In genomic region chr5:80407735-80408474, GRCh38 we compare ENCODE assay signal across 8 cellular contexts. TPM values are rescaled to one million over a fixed set of nuclear protein-coding genes. Genes with fewer than 3 reads are reported as not detected.
DNase-seq lines count a peak whose midpoint lies in the region; ATAC-seq, FAIRE-seq and TF ChIP-seq lines count a peak whose summit lies in the region.

ZFYVE16 (plus strand) TSS chr5:80408064; CDS start chr5:80434148, 26,084 bp downstream.

- no peaks in the 10 kb centered on the region for H3K9me3 ChIP-seq in sigmoid colon

- peak within 1 kb of the TSS; percentile 89 to 98 (median 94) for H3K4me3 Mint-ChIP-seq in brain

- H3K4me1 Mint-ChIP-seq in brain: peaks cover 35% of the 10 kb centered on the region

- FAIRE-seq in TTC549 (lab: Jason Lieb, UNC): peak; percentile 75

- WGBS in sigmoid colon, 2 donors: 0 to 1% methylated on average over 64 of the region's 64 CpGs

- H3K4me1 ChIP-seq in sigmoid colon: peaks cover 0 to 39% (median 27%) of the 10 kb centered on the region in 4 donors

- H3K27ac ChIP-seq in 22Rv1 (peak within 1 kb of the TSS; percentile 91), sigmoid colon (peak within 1 kb of the TSS; percentile 93 to 99 (median 96))

- peaks cover 0 to 3% (median 0%) of the 10 kb centered on the region in 5 experiments for H3K9me3 Mint-ChIP-seq in brain

- peak; percentile 77 for ATAC-seq in GM18520 (IDR thresholded peaks at IDR 0.05; ENCODE audit: unreplicated experiment)
- ATAC-seq in HG03064 (IDR thresholded peaks at IDR 0.05; ENCODE audit: low read depth, unreplicated experiment): peak; percentile 84

- peaks cover 8% of the 10 kb centered on the region for H3K27me3 Mint-ChIP-seq in brain

- peak within 1 kb of the TSS; percentile 97 to 99 (median 98) for H3K27ac Mint-ChIP-seq in brain

- H3K36me3 Mint-ChIP-seq in brain: peaks cover 19% of the 10 kb centered on the region

- DNase-seq in NCI-H2107 (lab: John Stamatoyannopoulos, UW) (peak; percentile 88), iPS DF 4.7 (ENCODE audit: extremely low read depth, low spot score) (peak; percentile 82), sigmoid colon (peak; percentile 99)

- peak in 1 of 4 donors; percentile 39 for TF ChIP-seq EP300 in sigmoid colon (IDR thresholded peaks at IDR 0.05)

- intact Hi-C loops in sigmoid colon (cut with DNase I): loop anchor here (5.0 kb wide), 5 partner anchors 151 to 896 kb away; partner anchors contain the start of genes HOMER1 and SERINC5

- peak; percentile 47 for TF ChIP-seq CTCF in 22Rv1 (IDR thresholded peaks at IDR 0.05)
- peak; percentile 50 to 72 for TF ChIP-seq CTCF in brain (conservative IDR thresholded peaks at IDR 0.05)
- TF ChIP-seq CTCF in sigmoid colon (IDR thresholded peaks at IDR 0.05): peak in 3 of 4 experiments; percentile 55 to 73 (median 58)

- peak; percentile 80 to 82 for TF ChIP-seq POLR2A in sigmoid colon (IDR thresholded peaks at IDR 0.05)

- no peaks in the 10 kb centered on the region for H3K27me3 ChIP-seq in sigmoid colon

- H3K36me3 ChIP-seq in sigmoid colon: no peaks in the 10 kb centered on the region

- peak within 1 kb of the TSS; percentile 65 to 96 (median 80) for H3K4me3 ChIP-seq in sigmoid colon

RNA-seq across cellular contexts. Expression of gene ZFYVE16, which starts in this region (rescaled TPM):
- polyA plus RNA-seq in brain (ENCODE audit: insufficient read depth, low read depth, low replicate concordance) (2.6 TPM), sigmoid colon (10 to 100 TPM in 1 of 3 donors, 1 to 10 TPM in 2; 8.6 to 20.4 (median 9.1) TPM)
- 10 to 100 TPM; 29.6 to 43.2 (median 34.4) TPM for total RNA-seq in sigmoid colon

Comparison
In these comparisons a context has a peak if more than half of its experiments do, and no peak if none do; other contexts are left out.
1. Peak in every context shown above with its lines: DNase-seq, ATAC-seq, H3K4me3 ChIP-seq and H3K27ac ChIP-seq.